Comparison of ENCODE assay signal across 8 cellular contexts in the genomic region with DNA sequence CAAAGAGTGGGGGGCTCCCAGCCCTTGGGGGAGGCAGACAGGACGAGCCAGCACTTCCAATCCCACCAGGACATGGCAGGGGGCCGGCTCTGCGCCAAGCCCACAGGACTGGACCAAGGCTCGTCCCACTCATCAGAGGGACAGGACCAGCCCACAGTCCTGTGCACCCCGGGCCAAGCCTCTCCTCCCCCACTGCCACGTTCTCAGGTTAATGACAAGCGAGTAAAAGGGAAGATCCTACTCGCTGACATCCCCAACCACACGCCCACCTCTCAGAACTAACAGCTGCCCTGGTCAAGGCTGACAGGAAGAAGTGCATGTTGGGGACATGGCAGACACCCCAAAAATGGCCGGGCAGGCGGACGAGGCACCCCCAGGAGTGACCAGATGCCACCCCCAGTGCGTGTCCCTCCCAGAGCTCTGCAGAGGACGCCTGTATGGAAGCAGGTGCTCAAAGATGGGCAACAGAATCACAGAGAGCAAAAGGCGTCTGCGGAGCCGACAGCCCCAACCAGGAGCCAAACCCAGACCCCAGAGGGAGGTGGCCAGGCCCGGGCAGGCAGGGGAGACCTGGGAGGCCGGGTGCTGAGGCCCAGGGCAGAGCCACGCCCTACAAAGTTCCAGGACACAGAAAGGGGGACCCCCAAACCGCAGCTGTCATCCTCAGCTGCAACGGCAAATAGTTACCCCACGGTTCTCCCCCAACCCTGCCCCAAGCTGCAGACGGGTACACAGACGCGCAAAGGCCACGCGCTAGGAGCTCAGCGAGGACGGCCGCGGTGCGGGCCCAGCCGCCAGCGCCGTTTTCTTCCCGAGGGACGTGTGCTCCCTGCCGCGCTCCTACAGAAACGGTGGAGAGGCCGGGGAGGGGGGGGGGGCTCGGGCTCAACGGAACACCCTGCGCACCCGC. TPM values are rescaled to one million over a fixed set of nuclear protein-coding genes. Genes with fewer than 3 reads are reported as not detected.
A peak's percentile ranks its signal among the peaks of the same experiment; 100 is the strongest.
DNase-seq lines count a peak whose midpoint lies in the region; ATAC-seq and TF ChIP-seq lines count a peak whose summit lies in the region.

No MANE protein-coding gene starts in this region.

- peaks cover 22 to 26% of the 10 kb centered on the region in 2 donors for H3K36me3 Mint-ChIP-seq in activated naive CD4-positive, alpha-beta T cell treated with anti-CD3 and anti-CD28 coated beads, Interleukin-2, amount 50 U/mL, for 72 hours

- intact Hi-C loops in left ventricle myocardium superior (cut with micrococcal nuclease) = no loop called here
- intact Hi-C loops in gastrocnemius medialis (cut with DNase I; ENCODE audit: low total_unique reads) = loop anchor here (5.0 kb wide), 3 partner anchors 35 to 610 kb away; a partner anchor contains a TSS

- TF ChIP-seq EP300 in Ishikawa (IDR thresholded peaks at IDR 0.05; ENCODE audit: borderline replicate concordance) = no peak

- no peak for TF ChIP-seq CTCF in gastrocnemius medialis (IDR thresholded peaks at IDR 0.05 in 4 of 5, conservative IDR thresholded peaks at IDR 0.05 in 1 of 5)

- H3K27me3 ChIP-seq in gastrocnemius medialis = no peaks in the 10 kb centered on the region

- no peak for TF ChIP-seq POLR2A in gastrocnemius medialis (IDR thresholded peaks at IDR 0.05)

- peak in 1 of 2 donors; percentile 17 for ATAC-seq in activated naive CD4-positive, alpha-beta T cell treated with anti-CD3 and anti-CD28 coated beads, Interleukin-2, amount 50 U/mL, for 72 hours
- peak; percentile 0 for ATAC-seq in left ventricle myocardium superior
- ATAC-seq in gastrocnemius medialis = no peak

- in situ Hi-C loops in gastrocnemius medialis (cut with MboI; ENCODE audit: low sequenced_read_pairs in 4 of 4) = no loop called here

- H3K9me3 Mint-ChIP-seq in activated naive CD4-positive, alpha-beta T cell treated with anti-CD3 and anti-CD28 coated beads, Interleukin-2, amount 50 U/mL, for 72 hours = no peaks in the 10 kb centered on the region

- DNase-seq in EL = peak; percentile 24
- DNase-seq in activated naive CD4-positive, alpha-beta T cell treated with anti-CD3 and anti-CD28 coated beads, Interleukin-2, amount 50 U/mL, for 72 hours (ENCODE audit: low spot score in 2 of 2) = peak in 1 of 2 donors; percentile 77
- DNase-seq in left ventricle myocardium superior = peak; percentile 45
- DNase-seq in gastrocnemius medialis = peak in 1 of 2 donors; percentile 15
- no peak for DNase-seq in KG1 (lab: John Stamatoyannopoulos, UW)
- DNase-seq in MV-4-11 (lab: John Stamatoyannopoulos, UW) = no peak
- no peak for DNase-seq in DMS114 treated with DMSO at 0.1 percent for 48 hours (lab: John Stamatoyannopoulos, UW; ENCODE audit: unreplicated experiment)

- H3K27ac ChIP-seq in gastrocnemius medialis = peak overlapping the region; percentile 94 to 99 (median 98)

- TF ChIP-seq RAD21 in Ishikawa (IDR thresholded peaks at IDR 0.05; ENCODE audit: low read depth) = no peak

- H3K4me3 ChIP-seq in gastrocnemius medialis = peak overlapping the region; percentile 81 to 93 (median 90)

- H3K4me1 ChIP-seq in gastrocnemius medialis = peaks cover 64 to 78% of the 10 kb centered on the region in 2 donors

- H3K9me3 ChIP-seq in gastrocnemius medialis = no peaks in the 10 kb centered on the region

- peak overlapping the region; percentile 94 to 98 for H3K27ac Mint-ChIP-seq in activated naive CD4-positive, alpha-beta T cell treated with anti-CD3 and anti-CD28 coated beads, Interleukin-2, amount 50 U/mL, for 72 hours

- no peaks in the 10 kb centered on the region for H3K36me3 ChIP-seq in gastrocnemius medialis

TF ChIP-seq in Ishikawa, 13 proteins besides CTCF, POLR2A, EP300 and RAD21:
- TF ChIP-seq TEAD4 (IDR thresholded peaks at IDR 0.05) = no peak
- TF ChIP-seq, protein P1, sequence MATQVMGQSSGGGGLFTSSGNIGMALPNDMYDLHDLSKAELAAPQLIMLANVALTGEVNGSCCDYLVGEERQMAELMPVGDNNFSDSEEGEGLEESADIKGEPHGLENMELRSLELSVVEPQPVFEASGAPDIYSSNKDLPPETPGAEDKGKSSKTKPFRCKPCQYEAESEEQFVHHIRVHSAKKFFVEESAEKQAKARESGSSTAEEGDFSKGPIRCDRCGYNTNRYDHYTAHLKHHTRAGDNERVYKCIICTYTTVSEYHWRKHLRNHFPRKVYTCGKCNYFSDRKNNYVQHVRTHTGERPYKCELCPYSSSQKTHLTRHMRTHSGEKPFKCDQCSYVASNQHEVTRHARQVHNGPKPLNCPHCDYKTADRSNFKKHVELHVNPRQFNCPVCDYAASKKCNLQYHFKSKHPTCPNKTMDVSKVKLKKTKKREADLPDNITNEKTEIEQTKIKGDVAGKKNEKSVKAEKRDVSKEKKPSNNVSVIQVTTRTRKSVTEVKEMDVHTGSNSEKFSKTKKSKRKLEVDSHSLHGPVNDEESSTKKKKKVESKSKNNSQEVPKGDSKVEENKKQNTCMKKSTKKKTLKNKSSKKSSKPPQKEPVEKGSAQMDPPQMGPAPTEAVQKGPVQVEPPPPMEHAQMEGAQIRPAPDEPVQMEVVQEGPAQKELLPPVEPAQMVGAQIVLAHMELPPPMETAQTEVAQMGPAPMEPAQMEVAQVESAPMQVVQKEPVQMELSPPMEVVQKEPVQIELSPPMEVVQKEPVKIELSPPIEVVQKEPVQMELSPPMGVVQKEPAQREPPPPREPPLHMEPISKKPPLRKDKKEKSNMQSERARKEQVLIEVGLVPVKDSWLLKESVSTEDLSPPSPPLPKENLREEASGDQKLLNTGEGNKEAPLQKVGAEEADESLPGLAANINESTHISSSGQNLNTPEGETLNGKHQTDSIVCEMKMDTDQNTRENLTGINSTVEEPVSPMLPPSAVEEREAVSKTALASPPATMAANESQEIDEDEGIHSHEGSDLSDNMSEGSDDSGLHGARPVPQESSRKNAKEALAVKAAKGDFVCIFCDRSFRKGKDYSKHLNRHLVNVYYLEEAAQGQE (IDR thresholded peaks at IDR 0.05; ENCODE audit: low read depth) = no peak
- no peak for TF ChIP-seq CREB1 (IDR thresholded peaks at IDR 0.05; ENCODE audit: low read depth)
- TF ChIP-seq NFIC (IDR thresholded peaks at IDR 0.05) = no peak
- TF ChIP-seq, protein P2, sequence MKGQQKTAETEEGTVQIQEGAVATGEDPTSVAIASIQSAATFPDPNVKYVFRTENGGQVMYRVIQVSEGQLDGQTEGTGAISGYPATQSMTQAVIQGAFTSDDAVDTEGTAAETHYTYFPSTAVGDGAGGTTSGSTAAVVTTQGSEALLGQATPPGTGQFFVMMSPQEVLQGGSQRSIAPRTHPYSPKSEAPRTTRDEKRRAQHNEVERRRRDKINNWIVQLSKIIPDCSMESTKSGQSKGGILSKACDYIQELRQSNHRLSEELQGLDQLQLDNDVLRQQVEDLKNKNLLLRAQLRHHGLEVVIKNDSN (IDR thresholded peaks at IDR 0.05) = no peak
- TF ChIP-seq FOXM1 (IDR thresholded peaks at IDR 0.05; ENCODE audit: borderline replicate concordance, low read depth) = no peak
- TF ChIP-seq, protein P3, sequence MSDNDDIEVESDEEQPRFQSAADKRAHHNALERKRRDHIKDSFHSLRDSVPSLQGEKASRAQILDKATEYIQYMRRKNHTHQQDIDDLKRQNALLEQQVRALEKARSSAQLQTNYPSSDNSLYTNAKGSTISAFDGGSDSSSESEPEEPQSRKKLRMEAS (IDR thresholded peaks at IDR 0.05) = peak; percentile 49; the same call in 1 of the 2 replicates
- no peak for TF ChIP-seq EGR1 (IDR thresholded peaks at IDR 0.05)

RNA-seq across cellular contexts. Expression of a gene that starts 1.8 kb away (rescaled TPM):
- 100 to 1,000 TPM in 1 of 2 donors, 10 to 100 TPM in 1; 74.7 to 177 TPM for total RNA-seq in activated naive CD4-positive, alpha-beta T cell treated with anti-CD3 and anti-CD28 coated beads, Interleukin-2, amount 50 U/mL, for 72 hours
- total RNA-seq in left ventricle myocardium superior (133 TPM), gastrocnemius medialis (100 to 1,000 TPM; 126 to 224 (median 169) TPM)

RNA-seq across cellular contexts. Expression of a gene that starts 42.5 kb away (rescaled TPM):
- 10 to 100 TPM; 42.8 to 50.1 TPM for total RNA-seq in activated naive CD4-positive, alpha-beta T cell treated with anti-CD3 and anti-CD28 coated beads, Interleukin-2, amount 50 U/mL, for 72 hours
- total RNA-seq in left ventricle myocardium superior (49.6 TPM), gastrocnemius medialis (10 to 100 TPM; 30.0 to 42.7 (median 34.3) TPM)

Comparison
In these comparisons a context has a peak if more than half of its experiments do, and no peak if none do; other contexts are left out.
1. DNase-seq: peak in EL (single experiment) and left ventricle myocardium superior (single experiment); none in KG1 (single experiment), MV-4-11 (single experiment) and DMS114 treated with DMSO at 0.1 percent for 48 hours (single experiment).